ENCODE assay signal across 13 cellular contexts in the genomic region with DNA sequence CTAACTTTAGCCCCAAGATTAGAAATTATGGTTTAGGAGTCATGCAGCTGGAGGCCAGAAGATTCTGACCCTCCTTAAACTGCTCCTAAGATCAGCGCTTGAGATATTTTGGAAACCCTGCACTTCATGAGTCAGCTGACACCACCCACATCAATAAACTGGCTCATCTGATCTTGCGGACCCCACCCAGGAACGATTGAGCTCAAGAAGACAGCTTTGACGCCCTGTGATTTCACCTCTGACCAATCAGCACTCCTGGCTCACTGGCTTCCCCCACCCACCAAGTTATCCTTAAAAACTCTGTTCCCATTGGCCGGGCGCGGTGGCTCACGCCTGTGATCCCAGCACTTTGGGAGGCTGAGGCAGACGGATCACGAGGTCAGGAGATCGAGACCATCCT. TPM values are rescaled to one million over a fixed set of nuclear protein-coding genes. Genes with fewer than 3 reads are reported as not detected.
DNase-seq lines count a peak whose midpoint lies in the region; ATAC-seq and TF ChIP-seq lines count a peak whose summit lies in the region.
"Not testable (repeated sequence)": the region's sequence is repeated elsewhere in the genome, so short reads cannot be mapped to it uniquely, and the experiment has no call there.
"Had no signal": no experiment of that assay in that cellular context is flagged by ENCODE, and none has a peak within 500 bp of the region (broad histone marks: within the 10 kb centered on the region; RNA-seq: fewer than 3 reads in every experiment).

No MANE protein-coding gene starts in this region.

- H3K4me3 Mint-ChIP-seq in WTC11: not testable (repeated sequence)

- CTCF ChIA-PET in WTC11 (lab: Charles Lee): interaction anchor here (1.0 kb wide), 1 partner anchor 19 kb away, joined by 4 read pairs; no protein-coding TSS in a partner anchor

- H3K36me3 Mint-ChIP-seq in WTC11: not testable (repeated sequence)

- not testable (repeated sequence) for H2BK5ac ChIP-seq in trophoblast cell (ENCODE audit: low read depth, low read length, poor library complexity)

- H3K4ac ChIP-seq in trophoblast cell (ENCODE audit: low read depth, low read length): not testable (repeated sequence)

- H4K12ac ChIP-seq in trophoblast cell (ENCODE audit: low read depth, low read length): not testable (repeated sequence)

- not testable (repeated sequence) for H3K36me3 ChIP-seq in MG63; colonic mucosa; trophoblast cell (ENCODE audit: control insufficient read depth in 1 of 2, insufficient read depth in 2 of 2, low read length in 2 of 2)

- peak; percentile 52 for DNase-seq in A172 (ENCODE audit: low spot score)
- peak; percentile 54 for DNase-seq in Daoy (ENCODE audit: low read depth)
- DNase-seq in MG63: peak; percentile 61
- not testable (repeated sequence) for DNase-seq in WTC11 (ENCODE audit: low spot score); left colon
- DNase-seq in colonic mucosa: peak; percentile 38
- peak; percentile 35 to 38 for DNase-seq in trophoblast cell

- not testable (repeated sequence) for TF ChIP-seq CTCF in WTC11 (IDR thresholded peaks at IDR 0.05); colonic mucosa (IDR thresholded peaks at IDR 0.05)

- H3K27ac Mint-ChIP-seq in WTC11: not testable (repeated sequence)

- H3K27me3 ChIP-seq in MG63; colonic mucosa; trophoblast cell (ENCODE audit: insufficient read depth, low read length): not testable (repeated sequence)

- not testable (repeated sequence) for H3K9me3 ChIP-seq in MG63; colonic mucosa; trophoblast cell (ENCODE audit: insufficient read depth, low read depth, low read length)

- not testable (repeated sequence) for H2AFZ ChIP-seq in trophoblast cell (ENCODE audit: insufficient read depth, low read length, poor library complexity)

- intact Hi-C loops in colonic mucosa (cut with DNase I); left colon (cut with DNase I, micrococcal nuclease): not testable (repeated sequence)

- H3K79me1 ChIP-seq in trophoblast cell (ENCODE audit: low read length): not testable (repeated sequence)

- not testable (repeated sequence) for H3K79me2 ChIP-seq in trophoblast cell (ENCODE audit: control insufficient read depth, insufficient read depth, low read length, poor library complexity)

- H3K4me1 Mint-ChIP-seq in WTC11: not testable (repeated sequence)

- H3K9ac ChIP-seq in colonic mucosa (ENCODE audit: low read depth in 2 of 2, low read length in 2 of 2); trophoblast cell (ENCODE audit: low read length): not testable (repeated sequence)

- H2AK5ac ChIP-seq in trophoblast cell (ENCODE audit: low read length): not testable (repeated sequence)

- not testable (repeated sequence) for H3K18ac ChIP-seq in trophoblast cell (ENCODE audit: low read length)

- H3K4me1 ChIP-seq in colonic mucosa; trophoblast cell (ENCODE audit: control insufficient read depth in 1 of 2, insufficient read depth in 2 of 2, low read length in 2 of 2): not testable (repeated sequence)

- not testable (repeated sequence) for H3K9me3 Mint-ChIP-seq in WTC11

- not testable (repeated sequence) for H4K91ac ChIP-seq in trophoblast cell (ENCODE audit: low read depth, low read length)

- POLR2A ChIA-PET in WTC11 (lab: Charles Lee): not testable (repeated sequence)

- not testable (repeated sequence) for H3K4me2 ChIP-seq in trophoblast cell (ENCODE audit: low read length)

- not testable (repeated sequence) for H4K8ac ChIP-seq in trophoblast cell (ENCODE audit: low read depth, low read length)

- H3K14ac ChIP-seq in trophoblast cell (ENCODE audit: low read length): not testable (repeated sequence)

- H2BK12ac ChIP-seq in trophoblast cell (ENCODE audit: low read length): not testable (repeated sequence)

- not testable (repeated sequence) for H2BK120ac ChIP-seq in trophoblast cell (ENCODE audit: insufficient read depth, low read length, poor library complexity)

- not testable (repeated sequence) for H3K4me3 ChIP-seq in MG63; colonic mucosa; trophoblast cell (ENCODE audit: low read depth, low read length)

- not testable (repeated sequence) for H3K27ac ChIP-seq in colonic mucosa; trophoblast cell (ENCODE audit: low read depth, low read length)

- not testable (repeated sequence) for ATAC-seq in WTC11
- peak; percentile 40 for ATAC-seq in left colon

- no CpG with 5 or more reads among the region's 11 CpGs for WGBS in trophoblast cell (ENCODE audit: extremely low coverage, insufficient coverage, insufficient read length)

- H3K23ac ChIP-seq in trophoblast cell (ENCODE audit: low read length): not testable (repeated sequence)

- H3K27me3 Mint-ChIP-seq in WTC11 (ENCODE audit: low read depth): peaks cover 13% of the 10 kb centered on the region; the same call in 1 of the 2 replicates

TF ChIP-seq in WTC11, 78 proteins besides CTCF, POLR2A, EP300 and RAD21:
- TF ChIP-seq NFYB (CRISPR knock-in tag; conservative IDR thresholded peaks at IDR 0.05; ENCODE audit: low read depth): peak; percentile 38

RNA-seq across cellular contexts. Expression of gene BHLHA9, which starts 29.8 kb away (rescaled TPM):
- not detected in 2 replicates for total RNA-seq in A172 (2014; rRNA removed; shearing (Covaris generic))
- not detected in 2 replicates for total RNA-seq in Daoy (2014; rRNA removed; shearing (Covaris generic))
- total RNA-seq in MG63 (2014; rRNA removed; shearing (Covaris generic); ENCODE audit: low replicate concordance): not detected in 2 replicates
- total RNA-seq in WTC11 (2021) (0.44 to 0.76 TPM in 2 of 3 replicates, not detected in the other), colonic mucosa (not detected), left colon (not detected)
- not detected in 2 replicates for polyA plus RNA-seq in trophoblast cell (2013)
- total RNA-seq: GM12878, HFFc6, LHCN-M2, Right ventricle myocardium inferior, SJSA1 had no signal
- polyA plus RNA-seq: CD14-positive monocyte, GM12878 had no signal

RNA-seq across cellular contexts. Expression of gene TRARG1, which starts 39.0 kb away (rescaled TPM):
- not detected in 2 replicates for total RNA-seq in A172 (2014; rRNA removed; shearing (Covaris generic))
- total RNA-seq in Daoy (2014; rRNA removed; shearing (Covaris generic)): not detected in 2 replicates
- total RNA-seq in MG63 (2014; rRNA removed; shearing (Covaris generic); ENCODE audit: low replicate concordance): not detected in 2 replicates
- not detected in 3 replicates for total RNA-seq in WTC11 (2021)
- total RNA-seq in colonic mucosa: under 1 TPM; 0.07 to 0.08 TPM
- under 1 TPM in 1 of 2 donors, not detected in 1; 0.47 TPM for total RNA-seq in left colon
- polyA plus RNA-seq in trophoblast cell (2013): not detected in 2 replicates
- total RNA-seq: GM12878, HFFc6, LHCN-M2, SJSA1 had no signal
- polyA plus RNA-seq: CD14-positive monocyte, GM12878 had no signal
